ENCODE assay signal across 12 cellular contexts in genomic region chr9:107190031-107190935, GRCh38.
DNase-seq lines count a peak whose midpoint lies in the region; ATAC-seq and TF ChIP-seq lines count a peak whose summit lies in the region.
"Had no signal": no experiment of that assay in that cellular context is flagged by ENCODE, and none has a peak within 500 bp of the region (broad histone marks: within the 10 kb centered on the region; RNA-seq: fewer than 3 reads in every experiment).

No MANE protein-coding gene starts in this region.

- no peaks in the 10 kb centered on the region for H3K36me3 ChIP-seq in cardiac muscle cell
- H3K36me3 ChIP-seq in heart left ventricle, result no peaks in the 10 kb centered on the region
- H3K36me3 ChIP-seq: thoracic aorta had no signal

- ATAC-seq in heart left ventricle (no peak), HG03460 (IDR thresholded peaks at IDR 0.05; ENCODE audit: unreplicated experiment) (no peak)
- ATAC-seq: right cardiac atrium had no signal

- H3K27me3 ChIP-seq in cardiac muscle cell (no peaks in the 10 kb centered on the region), heart left ventricle (no peaks in the 10 kb centered on the region)

- no peaks in the 10 kb centered on the region for H3K9me3 ChIP-seq in cardiac muscle cell (ENCODE audit: low read depth)
- no peaks in the 10 kb centered on the region for H3K9me3 ChIP-seq in heart left ventricle
- H3K9me3 ChIP-seq: thoracic aorta had no signal

- WGBS in heart left ventricle, 4 donors, result 22 to 36% (median 29%) methylated on average over 3 of the region's 3 CpGs

- H3K4me1 ChIP-seq in cardiac muscle cell (ENCODE audit: low read depth), result peaks cover 7% of the 10 kb centered on the region
- H3K4me1 ChIP-seq in heart left ventricle, result peaks cover 0 to 5% (median 0%) of the 10 kb centered on the region in 12 donors

- DNase-seq in cardiac muscle cell (ENCODE audit: low read depth in 1 of 2, low spot score in 1 of 2) (peak in 1 of 2 donors; percentile 52), heart left ventricle (no peak), RPMI7951 (ENCODE audit: low read depth) (peak; percentile 61), fibroblast of pulmonary artery (ENCODE audit: low read depth) (peak; percentile 30), NCI-H2029 (lab: John Stamatoyannopoulos, UW) (no peak), retina (no peak)
- no peak for DNase-seq in activated CD4-positive, alpha-beta T cell treated with anti-CD3 and anti-CD28 coated beads for 1 hour
- DNase-seq: DMS53, right cardiac atrium, T-helper 2 cell had no signal

- H3K4me3 ChIP-seq in cardiac muscle cell, result no peak overlapping the region
- no peak overlapping the region for H3K4me3 ChIP-seq in heart left ventricle
- no peak overlapping the region for H3K4me3 ChIP-seq in fibroblast of pulmonary artery (replicated peaks; ENCODE audit: low read depth, low read length)
- H3K4me3 ChIP-seq: thoracic aorta had no signal

- peak overlapping the region; percentile 21 for H3K27ac ChIP-seq in cardiac muscle cell
- no peak overlapping the region for H3K27ac ChIP-seq in heart left ventricle
- H3K27ac ChIP-seq: thoracic aorta had no signal

- no peak for TF ChIP-seq CTCF in cardiac muscle cell (IDR thresholded peaks at IDR 0.05; ENCODE audit: low read depth, low read length)
- no peak for TF ChIP-seq CTCF in heart left ventricle (IDR thresholded peaks at IDR 0.05)
- TF ChIP-seq CTCF in fibroblast of pulmonary artery (IDR thresholded peaks at IDR 0.05; ENCODE audit: low read length, missing control alignments), result no peak

- TF ChIP-seq POLR2A in heart left ventricle (IDR thresholded peaks at IDR 0.05), result no peak

- intact Hi-C loops in heart left ventricle (cut with DNase I), result no loop called here

Comparison
In these comparisons a context has a peak if more than half of its experiments do, and no peak if none do; other contexts are left out.
1. DNase-seq: peak in RPMI7951 (single experiment) and fibroblast of pulmonary artery (single experiment); none in heart left ventricle (0 of 5), NCI-H2029 (single experiment), retina (single experiment) and activated CD4-positive, alpha-beta T cell treated with anti-CD3 and anti-CD28 coated beads for 1 hour (single experiment).